13 cellular contexts compared by ENCODE assay signal in the genomic region with DNA sequence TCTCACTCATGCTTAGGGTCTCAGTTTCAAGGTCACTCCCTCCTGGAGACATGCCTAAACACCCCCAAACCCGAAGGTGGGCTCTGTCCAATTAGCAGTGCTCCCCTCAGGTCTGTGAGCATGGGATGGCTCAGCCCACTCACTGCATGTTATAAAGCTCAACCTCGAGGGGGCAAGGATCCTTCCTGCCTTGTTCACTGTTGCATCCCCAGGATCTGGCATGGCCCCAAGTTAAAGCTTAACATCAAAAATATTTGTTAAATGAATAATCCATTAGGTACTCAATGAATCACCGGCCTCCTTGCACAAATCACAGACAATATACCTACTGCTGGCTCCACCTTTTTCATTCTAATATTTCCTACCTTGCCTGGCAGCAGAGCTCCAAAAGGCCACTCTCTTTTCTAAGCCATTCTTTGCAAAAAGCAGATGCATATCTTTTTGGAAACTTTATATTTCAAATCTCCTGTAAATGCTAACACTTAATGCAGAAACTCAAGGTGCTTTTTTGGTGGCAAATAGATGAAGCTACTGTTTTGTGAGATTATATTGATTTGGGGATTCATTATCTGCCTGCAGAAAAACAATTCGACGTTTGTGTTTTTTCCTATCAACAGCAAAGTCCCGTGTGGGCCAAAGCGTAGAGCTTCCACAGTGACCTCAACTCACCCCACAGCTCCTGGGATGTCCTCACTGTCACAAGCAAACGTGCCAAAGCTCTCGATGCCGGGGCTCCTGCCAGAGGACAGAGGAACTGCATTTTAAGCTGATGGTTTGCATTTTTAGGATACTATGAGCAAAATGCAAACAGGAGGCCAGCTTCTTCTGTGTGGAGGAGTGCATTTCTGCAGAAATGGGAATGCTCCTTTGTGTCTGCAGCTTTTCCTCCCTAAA. TPM values are rescaled to one million over a fixed set of nuclear protein-coding genes. Genes with fewer than 3 reads are reported as not detected.
DNase-seq lines count a peak whose midpoint lies in the region; ATAC-seq, FAIRE-seq and TF ChIP-seq lines count a peak whose summit lies in the region.
"Had no signal": no experiment of that assay in that cellular context is flagged by ENCODE, and none has a peak within 500 bp of the region (broad histone marks: within the 10 kb centered on the region; RNA-seq: fewer than 3 reads in every experiment).

No MANE protein-coding gene starts in this region.

- H3K4me2 ChIP-seq in keratinocyte (ENCODE audit: control insufficient read depth, extremely low read depth, insufficient read depth, low read depth, low read length), result peak overlapping the region; percentile 65

- H3K79me2 ChIP-seq in keratinocyte (ENCODE audit: control insufficient read depth, insufficient read depth, low read length), result no peaks in the 10 kb centered on the region

- H3K27ac Mint-ChIP-seq in HFFc6, result no peak overlapping the region
- H3K27ac Mint-ChIP-seq: activated naive CD4-positive, alpha-beta T cell treated with anti-CD3 and anti-CD28 coated beads, Interleukin-2, amount 50 U/mL, for 24 hours had no signal

- no peak overlapping the region for H3K4me3 ChIP-seq in AG10803 (ENCODE audit: low read length)
- H3K4me3 ChIP-seq in keratinocyte (ENCODE audit: control insufficient read depth in 2 of 3, extremely low read depth in 1 of 3, insufficient read depth in 2 of 3, low read depth in 1 of 3, low read length in 3 of 3), result peak overlapping the region in 1 of 3 experiments; percentile 24
- H3K4me3 ChIP-seq: left lung, SK-N-MC had no signal

- no peaks in the 10 kb centered on the region for H3K9me3 Mint-ChIP-seq in HFFc6
- H3K9me3 Mint-ChIP-seq: activated naive CD4-positive, alpha-beta T cell treated with anti-CD3 and anti-CD28 coated beads, Interleukin-2, amount 50 U/mL, for 24 hours had no signal

- no peaks in the 10 kb centered on the region for H4K20me1 ChIP-seq in keratinocyte (ENCODE audit: control insufficient read depth, extremely low read depth, insufficient read depth, low read length)

- TF ChIP-seq CTCF in AG10803 (conservative IDR thresholded peaks at IDR 0.05; ENCODE audit: low read length), result no peak
- TF ChIP-seq CTCF in HFFc6 (IDR thresholded peaks at IDR 0.05), result no peak
- peak in 2 of 3 experiments; percentile 8 to 24 for TF ChIP-seq CTCF in keratinocyte (optimal IDR thresholded peaks at IDR 0.05 in 1 of 3, IDR thresholded peaks at IDR 0.05 in 1 of 3, conservative IDR thresholded peaks at IDR 0.05 in 1 of 3; ENCODE audit: extremely low read depth in 1 of 3, insufficient read depth in 2 of 3, low read length in 3 of 3)

- peaks cover 8% of the 10 kb centered on the region for H3K27me3 Mint-ChIP-seq in HFFc6 (ENCODE audit: insufficient read depth)

- peaks cover 14% of the 10 kb centered on the region for H3K4me1 Mint-ChIP-seq in HFFc6 (ENCODE audit: low read depth)
- H3K4me1 Mint-ChIP-seq: activated naive CD4-positive, alpha-beta T cell treated with anti-CD3 and anti-CD28 coated beads, Interleukin-2, amount 50 U/mL, for 24 hours had no signal

- no peak overlapping the region for H3K9ac ChIP-seq in keratinocyte (ENCODE audit: control insufficient read depth, extremely low read depth, insufficient read depth, low read length)

- no peaks in the 10 kb centered on the region for H3K36me3 Mint-ChIP-seq in HFFc6 (ENCODE audit: low read depth)
- H3K36me3 Mint-ChIP-seq: activated naive CD4-positive, alpha-beta T cell treated with anti-CD3 and anti-CD28 coated beads, Interleukin-2, amount 50 U/mL, for 24 hours had no signal

- H3K27me3 ChIP-seq in keratinocyte (ENCODE audit: control insufficient read depth, extremely low read depth, insufficient read depth, low read length), result no peaks in the 10 kb centered on the region
- H3K27me3 ChIP-seq: left lung had no signal

- H2AFZ ChIP-seq in keratinocyte (ENCODE audit: control insufficient read depth, low read length), result peak overlapping the region; percentile 42

- H3K4me3 Mint-ChIP-seq in HFFc6, result no peak overlapping the region; the same call in 1 of the 2 replicates
- H3K4me3 Mint-ChIP-seq: activated naive CD4-positive, alpha-beta T cell treated with anti-CD3 and anti-CD28 coated beads, Interleukin-2, amount 50 U/mL, for 24 hours had no signal

- no peaks in the 10 kb centered on the region for H3K9me3 ChIP-seq in keratinocyte (ENCODE audit: control insufficient read depth, low read depth, low read length)
- H3K9me3 ChIP-seq: left lung had no signal

- dilution Hi-C loops in keratinocyte (cut with MboI; ENCODE audit: extremely low pct_ligation_motif_present, low sequenced_read_pairs), result no loop called here

- H3K4me1 ChIP-seq in keratinocyte (ENCODE audit: control insufficient read depth, extremely low read depth, insufficient read depth, low read length), result peaks cover 34% of the 10 kb centered on the region

- no peak for ATAC-seq in GM18868 (IDR thresholded peaks at IDR 0.05; ENCODE audit: unreplicated experiment)
- ATAC-seq: left lung had no signal

- H3K36me3 ChIP-seq in keratinocyte (ENCODE audit: control insufficient read depth in 2 of 2, extremely low read depth in 1 of 2, insufficient read depth in 2 of 2, low read length in 2 of 2), result no peaks in the 10 kb centered on the region
- H3K36me3 ChIP-seq: left lung had no signal

- no peaks in the 10 kb centered on the region for H3K9me1 ChIP-seq in keratinocyte (ENCODE audit: control insufficient read depth, extremely low read depth, insufficient read depth, low read length)

- FAIRE-seq in keratinocyte (lab: Jason Lieb, UNC), result peak; percentile 94

- H3K27ac ChIP-seq in keratinocyte (ENCODE audit: control insufficient read depth, insufficient read depth, low read length), result peak overlapping the region; percentile 32
- H3K27ac ChIP-seq: C4-2B, left lung, SK-N-MC had no signal

- DNase-seq in AG10803 (ENCODE audit: low read depth) (peak; percentile 38), HFFc6 (peak; percentile 26), amniotic epithelial cell (ENCODE audit: low read depth) (peak; percentile 52), keratinocyte (ENCODE audit: low read depth, low spot score) (peak; percentile 52), D341Med (ENCODE audit: low spot score) (no peak), inferior parietal cortex (ENCODE audit: extremely low spot score) (no peak), NOMO-1 treated with DMSO at 0.1 percent for 48 hours (lab: John Stamatoyannopoulos, UW; ENCODE audit: unreplicated experiment) (no peak)
- DNase-seq: NCI-H1436 had no signal

RNA-seq across cellular contexts. Expression of gene PCOLCE2, which starts 35.4 kb away (rescaled TPM):
- total RNA-seq in HFFc6 (2021; fragmentation: NEBNext Ultra II Directional; extraction: Animal tissue kit (Norgen Biotek cat#: 25700)), result 10 to 100 TPM in 4 of 6 experiments, 1 to 10 TPM in 1, under 1 TPM in 1; 0.74 to 17.3 (median 14.6) TPM
- 1.7 to 2.4 TPM (median 2.4 TPM) in 3 replicates for polyA plus RNA-seq in keratinocyte
- polyA plus RNA-seq in keratinocyte (2011; ENCODE audit: low read depth), result 1.6 TPM
- polyA plus RNA-seq in keratinocyte (2011; cell fraction: cytosol; rRNA removed), result 1.2 and 1.4 TPM in 2 replicates
- polyA plus RNA-seq in keratinocyte (2011; cell fraction: nucleus; rRNA removed), result 2.6 and 2.9 TPM in 2 replicates
- polyA plus RNA-seq in keratinocyte (2012; ENCODE audit: low replicate concordance), result 1.6 and 1.8 TPM in 2 replicates
- polyA minus RNA-seq in keratinocyte, result 1.5 to 3.1 TPM in 2 of 3 replicates, not detected in the other
- polyA minus RNA-seq in keratinocyte (2011; cell fraction: cytosol; rRNA and poly(A)+ RNA removed), result not detected
- 1.4 and 6.7 TPM in 2 replicates for polyA minus RNA-seq in keratinocyte (2011; cell fraction: nucleus; rRNA and poly(A)+ RNA removed)

Comparison
In these comparisons a context has a peak if more than half of its experiments do, and no peak if none do; other contexts are left out.
1. DNase-seq: peak in AG10803 (single experiment), HFFc6 (single experiment), amniotic epithelial cell (single experiment) and keratinocyte (single experiment); none in D341Med (single experiment), inferior parietal cortex (single experiment) and NOMO-1 treated with DMSO at 0.1 percent for 48 hours (single experiment).
2. CTCF ChIP-seq: peak in keratinocyte (2 of 3); none in AG10803 (single experiment) and HFFc6 (single experiment).